21 cellular contexts compared by ENCODE assay signal in the genomic region with DNA sequence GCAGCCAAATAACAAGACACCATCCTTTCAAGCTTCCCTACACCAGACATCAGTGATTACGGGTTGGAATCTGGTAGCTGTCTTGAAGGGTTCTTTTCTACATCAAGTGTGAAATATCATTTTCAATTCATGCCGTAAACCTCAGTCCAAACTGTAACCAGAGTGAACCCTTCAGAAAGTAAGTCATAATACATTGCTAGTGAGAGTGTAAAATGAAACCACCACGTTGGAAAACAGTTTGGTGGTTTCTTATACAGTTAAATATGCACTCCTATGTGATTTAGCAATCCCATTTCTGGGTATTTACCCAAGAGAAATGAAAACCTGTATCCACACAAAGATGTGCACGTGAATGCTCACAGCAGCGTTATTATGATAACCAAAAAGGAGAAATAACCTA. TPM values are rescaled to one million over a fixed set of nuclear protein-coding genes. Genes with fewer than 3 reads are reported as not detected.
A peak's percentile ranks its signal among the peaks of the same experiment; 100 is the strongest.
DNase-seq lines count a peak whose midpoint lies in the region; ATAC-seq and TF ChIP-seq lines count a peak whose summit lies in the region.
"Had no signal": no experiment of that assay in that cellular context is flagged by ENCODE, and none has a peak within 500 bp of the region (broad histone marks: within the 10 kb centered on the region; RNA-seq: fewer than 3 reads in every experiment).

No MANE protein-coding gene starts in this region.

- no peak overlapping the region for H2BK5ac ChIP-seq in IMR-90 (ENCODE audit: low read depth, low read length, poor library complexity, severe bottlenecking)

- no peak overlapping the region for H4K91ac ChIP-seq in IMR-90 (ENCODE audit: insufficient read depth, low read depth, low read length)

- dilution Hi-C loops in IMR-90 (cut with HindIII; ENCODE audit: low sequenced_read_pairs, unreplicated experiment): no loop called here

- no peaks in the 10 kb centered on the region for H4K20me1 ChIP-seq in IMR-90 (ENCODE audit: insufficient read depth, low read length)

- no peak overlapping the region for H4K5ac ChIP-seq in IMR-90 (ENCODE audit: low read depth, low read length)

- no peaks in the 10 kb centered on the region for H3K4me1 ChIP-seq in IMR-90 (ENCODE audit: control insufficient read depth, insufficient read depth, low read length)
- H3K4me1 ChIP-seq: HAP-1 had no signal

- in situ Hi-C loops in IMR-90 (cut with MboI; ENCODE audit: low sequenced_read_pairs): no loop called here

- H2AK9ac ChIP-seq in IMR-90 (replicated peaks; ENCODE audit: low read depth, low read length, poor library complexity): no peak overlapping the region

- H3K4ac ChIP-seq in IMR-90 (ENCODE audit: low read depth, low read length): no peak overlapping the region

- no peak overlapping the region for H2BK20ac ChIP-seq in IMR-90 (ENCODE audit: low read depth, low read length)

- H4K8ac ChIP-seq in IMR-90 (ENCODE audit: low read depth in 2 of 2, low read length in 2 of 2): no peak overlapping the region

- no peak for TF ChIP-seq POLR2A in IMR-90 (IDR thresholded peaks at IDR 0.05; ENCODE audit: low read depth, low read length)

- peaks cover 96% of the 10 kb centered on the region for H3K36me3 Mint-ChIP-seq in CD4-positive, alpha-beta T cell (ENCODE audit: low read depth)
- H3K36me3 Mint-ChIP-seq in activated naive CD8-positive, alpha-beta T cell: peaks cover 17% of the 10 kb centered on the region
- peaks cover 29% of the 10 kb centered on the region for H3K36me3 Mint-ChIP-seq in natural killer cell

- no peaks in the 10 kb centered on the region for H3K27me3 ChIP-seq in CD4-positive, alpha-beta T cell (ENCODE audit: control insufficient read depth, insufficient read depth, low read length)
- no peaks in the 10 kb centered on the region for H3K27me3 ChIP-seq in IMR-90 (ENCODE audit: control insufficient read depth, insufficient read depth, low read length)
- H3K27me3 ChIP-seq: right lobe of liver had no signal

- H3K27ac ChIP-seq in CD4-positive, alpha-beta T cell (ENCODE audit: low read depth, low read length): no peak overlapping the region
- no peak overlapping the region for H3K27ac ChIP-seq in IMR-90 (ENCODE audit: insufficient read depth, low read length)
- H3K27ac ChIP-seq: right lobe of liver had no signal

- H3K4me1 Mint-ChIP-seq in CD4-positive, alpha-beta T cell (ENCODE audit: low read depth): peaks cover 68% of the 10 kb centered on the region
- H3K4me1 Mint-ChIP-seq in activated naive CD8-positive, alpha-beta T cell (ENCODE audit: low read depth): peaks cover 66% of the 10 kb centered on the region
- H3K4me1 Mint-ChIP-seq in natural killer cell: peaks cover 45 to 50% of the 10 kb centered on the region in 2 donors

- WGBS in IMR-90 (ENCODE audit: extremely low coverage in 2 of 2, insufficient read length in 1 of 2), 2 experiments: no CpG with 5 or more reads among the region's 5 CpGs

- H3K27me3 Mint-ChIP-seq in CD4-positive, alpha-beta T cell: no peaks in the 10 kb centered on the region
- H3K27me3 Mint-ChIP-seq in activated naive CD8-positive, alpha-beta T cell: no peaks in the 10 kb centered on the region
- no peaks in the 10 kb centered on the region for H3K27me3 Mint-ChIP-seq in natural killer cell (ENCODE audit: low read depth in 2 of 2)
- H3K27me3 Mint-ChIP-seq: dendritic cell treated with granulocyte-macrophage colony-stimulating factor and Interleukin-4, amounts not matched to agents 40 ng/mL and 50 ng/mL, for 4 days had no signal

- no peak overlapping the region for H3K4me3 ChIP-seq in IMR-90 (ENCODE audit: insufficient read depth, low read depth, low read length)
- H3K4me3 ChIP-seq: HAP-1, right lobe of liver had no signal

- no peak overlapping the region for H2BK15ac ChIP-seq in IMR-90 (ENCODE audit: low read depth, low read length)

- no peak overlapping the region for H2BK120ac ChIP-seq in IMR-90 (ENCODE audit: low read depth, low read length)

- no peaks in the 10 kb centered on the region for H3K9me3 ChIP-seq in CD4-positive, alpha-beta T cell (ENCODE audit: control insufficient read depth, low read length)
- no peaks in the 10 kb centered on the region for H3K9me3 ChIP-seq in IMR-90 (ENCODE audit: control insufficient read depth, insufficient read depth, low read length)
- H3K9me3 ChIP-seq: HAP-1, right lobe of liver had no signal

- H3K9me3 Mint-ChIP-seq in CD4-positive, alpha-beta T cell: no peaks in the 10 kb centered on the region
- H3K9me3 Mint-ChIP-seq in activated naive CD8-positive, alpha-beta T cell (ENCODE audit: low read depth): no peaks in the 10 kb centered on the region
- H3K9me3 Mint-ChIP-seq in natural killer cell: no peaks in the 10 kb centered on the region
- H3K9me3 Mint-ChIP-seq: dendritic cell treated with granulocyte-macrophage colony-stimulating factor and Interleukin-4, amounts not matched to agents 40 ng/mL and 50 ng/mL, for 4 days had no signal

- no peak overlapping the region for H2AK5ac ChIP-seq in IMR-90 (ENCODE audit: low read depth, low read length)

- ATAC-seq in CD4-positive, alpha-beta T cell (ENCODE audit: poor library complexity): no peak
- no peak for ATAC-seq in IMR-90 (ENCODE audit: low read depth)
- peak in 1 of 3 donors; percentile 23 for ATAC-seq in natural killer cell
- ATAC-seq: left lobe of liver, right lobe of liver had no signal

- H3K36me3 ChIP-seq in IMR-90 (ENCODE audit: control insufficient read depth, insufficient read depth, low read length): peaks cover 19% of the 10 kb centered on the region

- H3K79me1 ChIP-seq in IMR-90 (ENCODE audit: low read depth in 1 of 2, low read length in 2 of 2): no peaks in the 10 kb centered on the region

- no peak for TF ChIP-seq RAD21 in IMR-90 (IDR thresholded peaks at IDR 0.05; ENCODE audit: low read length)

- no TSS peak for BruUV-seq in IMR-90 (replicated peaks; lab: Mats Ljungman, UMichigan)

- peak overlapping the region; percentile 46; the same call in 1 of the 2 replicates for H3K4me2 ChIP-seq in IMR-90 (ENCODE audit: low read depth, low read length)

- intact Hi-C loops in CD4-positive, alpha-beta T cell (cut with DNase I, micrococcal nuclease): no loop called here
- intact Hi-C loops in IMR-90 (cut with micrococcal nuclease) (no loop called here), natural killer cell (cut with micrococcal nuclease) (no loop called here)

- CTCF ChIA-PET in CD4-positive, alpha-beta T cell (lab: Charles Lee): interaction anchor here (4.0 kb wide), 1 partner anchor 13 kb away, joined by 18 read pairs; no protein-coding TSS in a partner anchor
- CTCF ChIA-PET in IMR-90 (lab: Yijun Ruan, JAX): interaction anchor here (0.9 to 1.1 kb wide), 2 partner anchors 44 to 166 kb away, joined by 3 read pairs; no protein-coding TSS in a partner anchor

- H3K9ac ChIP-seq in IMR-90 (ENCODE audit: low read depth, low read length): no peak overlapping the region

- H3K56ac ChIP-seq in IMR-90 (ENCODE audit: extremely low read depth, insufficient read depth, low read length): no peak overlapping the region

- no peak overlapping the region for H3K14ac ChIP-seq in IMR-90 (replicated peaks; ENCODE audit: low read depth, low read length)

- no peak overlapping the region for H3K18ac ChIP-seq in IMR-90 (ENCODE audit: low read depth, low read length)

- H3K27ac Mint-ChIP-seq in CD4-positive, alpha-beta T cell: peak overlapping the region; percentile 83
- H3K27ac Mint-ChIP-seq in activated naive CD8-positive, alpha-beta T cell: peak overlapping the region; percentile 89
- H3K27ac Mint-ChIP-seq in natural killer cell: peak overlapping the region; percentile 81 to 82

- H3K4me3 Mint-ChIP-seq in CD4-positive, alpha-beta T cell: no peak overlapping the region
- H3K4me3 Mint-ChIP-seq in activated naive CD8-positive, alpha-beta T cell: peak overlapping the region; percentile 12
- no peak overlapping the region for H3K4me3 Mint-ChIP-seq in natural killer cell
- H3K4me3 Mint-ChIP-seq: dendritic cell treated with granulocyte-macrophage colony-stimulating factor and Interleukin-4, amounts not matched to agents 40 ng/mL and 50 ng/mL, for 4 days had no signal

- no peak for TF ChIP-seq CTCF in CD4-positive, alpha-beta T cell (IDR thresholded peaks at IDR 0.05)
- TF ChIP-seq CTCF in IMR-90 (conservative IDR thresholded peaks at IDR 0.05; ENCODE audit: low read depth, low read length): no peak
- no peak for TF ChIP-seq CTCF in natural killer cell (IDR thresholded peaks at IDR 0.05)

- no peak for DNase-seq in CD4-positive, alpha-beta T cell
- DNase-seq in IMR-90 (peak; percentile 22), natural killer cell (no peak), cerebellar nuclear complex (lab: John Stamatoyannopoulos, UW) (no peak), NCI-H2029 (lab: John Stamatoyannopoulos, UW) (no peak), HK-2 (ENCODE audit: unreplicated experiment) (no peak)
- DNase-seq: activated gamma-delta T cell treated with Interleukin-2 at 50 U/mL for 16 hours; AML-193; Calu3; EL; foreskin melanocyte; KBM-7; NCI-H187; NCI-H510A treated with DMSO at 0.1 percent for 48 hours; nucleus accumbens; right lobe of liver; stimulated activated CD4-positive, alpha-beta T cell treated with anti-CD3 and anti-CD28 coated beads, Interleukin-1b, Interleukin-23, amount 100 ng/mL, for 48 hours had no signal

- H3K23ac ChIP-seq in IMR-90 (ENCODE audit: low read depth, low read length): no peak overlapping the region

- H3K9me1 ChIP-seq in IMR-90 (ENCODE audit: insufficient read depth, low read length): no peaks in the 10 kb centered on the region

- POLR2A ChIA-PET in CD4-positive, alpha-beta T cell (lab: Charles Lee): interaction anchor here (1.2 kb wide), 2 partner anchors 13 to 19 kb away, joined by 3 to 4 read pairs; no protein-coding TSS in a partner anchor
- POLR2A ChIA-PET in IMR-90 (lab: Charles Lee; ENCODE audit: unreplicated experiment): no interaction called here

- no peak overlapping the region for H2AFZ ChIP-seq in IMR-90 (replicated peaks; ENCODE audit: low read length, poor library complexity)

RNA-seq across cellular contexts. Expression of gene ZC3HAV1L, which starts 25.6 kb away (rescaled TPM):
- total RNA-seq in CD4-positive, alpha-beta T cell: under 1 TPM; 0.44 to 0.50 TPM
- 4.5 and 4.7 TPM in 2 replicates for total RNA-seq in IMR-90 (2012; rRNA removed)
- polyA plus RNA-seq in IMR-90 (2012; rRNA removed): 7.4 and 9.4 TPM in 2 replicates
- polyA plus RNA-seq in IMR-90 (2012; cell fraction: cytosol; rRNA removed): 7.2 and 9.3 TPM in 2 replicates
- 11.5 and 13.7 TPM in 2 replicates for polyA plus RNA-seq in IMR-90 (2012; cell fraction: nucleus; rRNA removed; ENCODE audit: low replicate concordance)
- 1 to 10 TPM in 2 of 3 donors, under 1 TPM in 1; 0.75 to 2.3 (median 1.1) TPM for total RNA-seq in natural killer cell

RNA-seq across cellular contexts. Expression of gene ZC3HAV1, which starts 48.1 kb away (rescaled TPM):
- total RNA-seq in CD4-positive, alpha-beta T cell: 100 to 1,000 TPM; 169 to 178 TPM
- 20.6 and 22.4 TPM in 2 replicates for total RNA-seq in IMR-90 (2012; rRNA removed)
- polyA plus RNA-seq in IMR-90 (2012; rRNA removed): 9.6 and 9.9 TPM in 2 replicates
- 4.3 and 5.7 TPM in 2 replicates for polyA plus RNA-seq in IMR-90 (2012; cell fraction: cytosol; rRNA removed)
- polyA plus RNA-seq in IMR-90 (2012; cell fraction: nucleus; rRNA removed; ENCODE audit: low replicate concordance): 3.0 and 6.1 TPM in 2 replicates
- total RNA-seq in natural killer cell: 100 to 1,000 TPM; 129 to 153 (median 137) TPM
